Comparison of ENCODE assay signal across 1 cellular context in genomic region chr7:1175967-1176851, GRCh38.
A peak's percentile ranks its signal among the peaks of the same experiment; 100 is the strongest.
TF ChIP-seq lines count a peak whose summit lies in the region.

No MANE protein-coding gene starts in this region.

TF ChIP-seq in HepG2, 621 proteins besides CTCF, POLR2A, EP300 and RAD21 (continued from another document):
- 0 out of 2 replicates have a peak, but pooled peaks have one; percentile 28 for TF ChIP-seq ZBTB42 (CRISPR knock-in tag; IDR thresholded peaks at IDR 0.05)
